17 cellular contexts compared by ENCODE assay signal in genomic region chr6:32060966-32061655, GRCh38. TPM values are rescaled to one million over a fixed set of nuclear protein-coding genes. Genes with fewer than 3 reads are reported as not detected.
"Had no signal": no experiment of that assay in that cellular context is flagged by ENCODE, and none has a peak within 500 bp of the region (broad histone marks: within the 10 kb centered on the region; RNA-seq: fewer than 3 reads in every experiment).

No MANE protein-coding gene starts in this region.

- H3K27ac ChIP-seq: thyroid gland had no signal

- H3K9me3 ChIP-seq: thyroid gland had no signal

- H3K27me3 ChIP-seq: thyroid gland had no signal

- DNase-seq: activated CD4-positive, alpha-beta memory T cell treated with anti-CD3 and anti-CD28 coated beads, Interleukin-2, amount 10 ng/mL, durations not matched to agents 7 days and 5 days; activated CD4-positive, alpha-beta T cell treated with anti-CD3 and anti-CD28 coated beads for 4 hours; activated effector memory CD4-positive, alpha-beta T cell treated with Interleukin-2 at 50 U/mL for 16 hours; activated naive CD4-positive, alpha-beta T cell treated with anti-CD3 and anti-CD28 coated beads, Interleukin-2, amount 50 U/mL, for 16 hours; activated T-cell treated with anti-CD3 and anti-CD28 coated beads, Interleukin-2, amount 50 U/mL, for 24 hours; caudate nucleus; erythroblast; hippocampal formation; naive thymus-derived CD8-positive, alpha-beta T cell; stimulated activated CD4-positive, alpha-beta T cell treated with anti-CD3 and anti-CD28 coated beads, Interleukin-2, amount 100 ng/mL, for 48 hours; thyroid gland had no signal

- H3K4me3 ChIP-seq: thyroid gland had no signal

- H3K4me1 ChIP-seq: thyroid gland had no signal

- ATAC-seq: left lobe of liver; naive thymus-derived CD8-positive, alpha-beta T cell; stimulated activated memory B cell treated with anti-CD40 and anti-IgM and Interleukin-4, amounts not matched to agents 10 μg/mL and 1 μg/mL and 100 μg/mL, for 72 hours; WTC11 had no signal

RNA-seq across cellular contexts. Expression of gene CYP21A2, which starts 22.9 kb away (rescaled TPM):
- total RNA-seq: glomerular endothelial cell, mononuclear cell, skeletal muscle tissue had no signal
